Comparison of ENCODE assay signal across 6 cellular contexts in genomic region chr16:31118223-31119155, GRCh38. TPM values are rescaled to one million over a fixed set of nuclear protein-coding genes. Genes with fewer than 3 reads are reported as not detected.
DNase-seq lines count a peak whose midpoint lies in the region; ATAC-seq and TF ChIP-seq lines count a peak whose summit lies in the region.

No MANE protein-coding gene starts in this region.

- H3K27me3 Mint-ChIP-seq in activated T-cell treated with anti-CD3 and anti-CD28 coated beads, Interleukin-2, amount 50 U/mL, for 4 hours (ENCODE audit: low read depth): no peaks in the 10 kb centered on the region

- no peak for TF ChIP-seq CTCF in fibroblast of mammary gland (conservative IDR thresholded peaks at IDR 0.05; ENCODE audit: control insufficient read depth, insufficient read depth, low read depth, low read length)

- H3K36me3 Mint-ChIP-seq in activated T-cell treated with anti-CD3 and anti-CD28 coated beads, Interleukin-2, amount 50 U/mL, for 4 hours (ENCODE audit: insufficient read depth): peaks cover 17% of the 10 kb centered on the region

- no peak for DNase-seq in activated T-cell treated with anti-CD3 and anti-CD28 coated beads, Interleukin-2, amount 50 U/mL, for 4 hours
- DNase-seq in activated T-cell treated with anti-CD3 and anti-CD28 coated beads, Interleukin-2, amount 50 U/mL, for 1 hour: no peak
- DNase-seq in fibroblast of mammary gland (ENCODE audit: low read depth) (peak; percentile 90), substantia nigra (lab: John Stamatoyannopoulos, UW) (no peak), HuH-7 (ENCODE audit: low spot score) (no peak)
- DNase-seq in stimulated activated CD4-positive, alpha-beta T cell treated with anti-CD3 and anti-CD28 coated beads, Interleukin-1b, Interleukin-23, amount 100 ng/mL, for 48 hours: no peak

- H3K27ac ChIP-seq in substantia nigra (ENCODE audit: low read depth, low read length, poor library complexity, severe bottlenecking): peak overlapping the region; percentile 91

- peak overlapping the region; percentile 88 for H3K4me3 Mint-ChIP-seq in activated T-cell treated with anti-CD3 and anti-CD28 coated beads, Interleukin-2, amount 50 U/mL, for 4 hours

- H3K4me1 Mint-ChIP-seq in activated T-cell treated with anti-CD3 and anti-CD28 coated beads, Interleukin-2, amount 50 U/mL, for 4 hours (ENCODE audit: low read depth): peaks cover 16% of the 10 kb centered on the region

- peak overlapping the region; percentile 87 for H3K4me3 ChIP-seq in fibroblast of mammary gland (ENCODE audit: control insufficient read depth, low read depth, low read length)

- H3K9me3 Mint-ChIP-seq in activated T-cell treated with anti-CD3 and anti-CD28 coated beads, Interleukin-2, amount 50 U/mL, for 4 hours: no peaks in the 10 kb centered on the region

- ATAC-seq in activated T-cell treated with anti-CD3 and anti-CD28 coated beads, Interleukin-2, amount 50 U/mL, for 4 hours: no peak

RNA-seq across cellular contexts. Expression of gene KAT8, which starts 1.0 kb away (rescaled TPM):
- 10 to 100 TPM; 59.8 to 63.9 (median 61.9) TPM for total RNA-seq in activated T-cell treated with anti-CD3 and anti-CD28 coated beads, Interleukin-2, amount 50 U/mL, for 4 hours

RNA-seq across cellular contexts. Expression of gene BCKDK, which starts 10.3 kb away (rescaled TPM):
- 10 to 100 TPM; 41.9 to 46.5 (median 43.2) TPM for total RNA-seq in activated T-cell treated with anti-CD3 and anti-CD28 coated beads, Interleukin-2, amount 50 U/mL, for 4 hours

RNA-seq across cellular contexts. Expression of gene PRSS8, which starts 17.0 kb away (rescaled TPM):
- total RNA-seq in activated T-cell treated with anti-CD3 and anti-CD28 coated beads, Interleukin-2, amount 50 U/mL, for 4 hours: under 1 TPM; 0.11 to 0.58 (median 0.38) TPM

RNA-seq across cellular contexts. Expression of gene VKORC1, which starts 23.9 kb away (rescaled TPM):
- total RNA-seq in activated T-cell treated with anti-CD3 and anti-CD28 coated beads, Interleukin-2, amount 50 U/mL, for 4 hours: 10 to 100 TPM; 62.8 to 63.8 (median 63.5) TPM

RNA-seq across cellular contexts. Expression of gene PRSS53, which starts 29.7 kb away (rescaled TPM):
- total RNA-seq in activated T-cell treated with anti-CD3 and anti-CD28 coated beads, Interleukin-2, amount 50 U/mL, for 4 hours: 1 to 10 TPM; 4.6 to 5.6 (median 4.9) TPM
